8 cellular contexts compared by ENCODE assay signal in the genomic region with DNA sequence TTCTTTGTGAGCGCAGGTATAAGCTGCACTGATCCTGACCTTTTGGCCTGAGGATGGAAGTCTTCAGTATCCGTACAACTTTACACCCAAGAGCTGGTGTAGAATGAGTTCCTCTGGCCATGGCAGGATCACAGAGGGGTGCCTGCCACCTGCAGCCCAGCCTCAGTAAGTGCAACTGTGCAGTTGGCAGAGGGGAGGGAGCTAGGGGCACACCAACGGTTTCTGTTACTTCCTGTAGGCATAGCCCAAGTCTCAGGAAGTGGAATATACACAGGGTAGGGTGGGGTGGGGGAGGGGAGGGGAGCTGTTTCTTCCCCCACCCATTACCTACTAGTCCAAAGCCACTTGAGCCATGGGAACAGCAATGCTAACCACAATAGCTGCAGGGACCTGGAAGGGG.
A peak's percentile ranks its signal among the peaks of the same experiment; 100 is the strongest.
DNase-seq lines count a peak whose midpoint lies in the region; ATAC-seq and TF ChIP-seq lines count a peak whose summit lies in the region.

No MANE protein-coding gene starts in this region.

- H3K4me1 ChIP-seq in suprapubic skin, result no peaks in the 10 kb centered on the region

- H3K27ac ChIP-seq in suprapubic skin, result no peak overlapping the region

- no peak for TF ChIP-seq EP300 in suprapubic skin (IDR thresholded peaks at IDR 0.05)

- TF ChIP-seq CTCF in retinal pigment epithelial cell (conservative IDR thresholded peaks at IDR 0.05; ENCODE audit: low read depth, low read length), result peak; percentile 81
- TF ChIP-seq CTCF in suprapubic skin (IDR thresholded peaks at IDR 0.05), result peak in 1 of 2 donors; percentile 55

- WGBS in suprapubic skin, result 29% methylated on average over 3 of the region's 3 CpGs

- no peaks in the 10 kb centered on the region for H3K27me3 ChIP-seq in suprapubic skin

- H3K4me3 ChIP-seq in retinal pigment epithelial cell (ENCODE audit: low read length) (no peak overlapping the region), suprapubic skin (no peak overlapping the region)

- ATAC-seq in GM18909 (IDR thresholded peaks at IDR 0.05; ENCODE audit: poor library complexity, unreplicated experiment), result peak; percentile 99

- H3K36me3 ChIP-seq in suprapubic skin, result no peaks in the 10 kb centered on the region

- DNase-seq in Ammon's horn (ENCODE audit: low spot score), result peak; percentile 44
- peak; percentile 49 for DNase-seq in NCI-H1092 treated with DMSO at 0.1 percent for 48 hours (lab: John Stamatoyannopoulos, UW)
- DNase-seq in activated CD8-positive, alpha-beta memory T cell treated with anti-CD3 and anti-CD28 coated beads, Interleukin-2, amount 50 U/mL, for 48 hours, result peak; percentile 59
- DNase-seq in germinal center (ENCODE audit: low spot score), result peak; percentile 34
- DNase-seq in retinal pigment epithelial cell (ENCODE audit: low read depth), result no peak
- no peak for DNase-seq in suprapubic skin (ENCODE audit: low spot score in 2 of 2)
- DNase-seq in NCI-H2227 (lab: John Stamatoyannopoulos, UW; ENCODE audit: unreplicated experiment), result no peak

- no peak for TF ChIP-seq POLR2A in suprapubic skin (IDR thresholded peaks at IDR 0.05)

- no peaks in the 10 kb centered on the region for H3K9me3 ChIP-seq in suprapubic skin

Comparison
In these comparisons a context has a peak if more than half of its experiments do, and no peak if none do; other contexts are left out.
1. DNase-seq: peak in Ammon's horn (single experiment), NCI-H1092 treated with DMSO at 0.1 percent for 48 hours (single experiment), activated CD8-positive, alpha-beta memory T cell treated with anti-CD3 and anti-CD28 coated beads, Interleukin-2, amount 50 U/mL, for 48 hours (single experiment) and germinal center (single experiment); none in retinal pigment epithelial cell (single experiment), suprapubic skin (0 of 2) and NCI-H2227 (single experiment).